In the genomic region with DNA sequence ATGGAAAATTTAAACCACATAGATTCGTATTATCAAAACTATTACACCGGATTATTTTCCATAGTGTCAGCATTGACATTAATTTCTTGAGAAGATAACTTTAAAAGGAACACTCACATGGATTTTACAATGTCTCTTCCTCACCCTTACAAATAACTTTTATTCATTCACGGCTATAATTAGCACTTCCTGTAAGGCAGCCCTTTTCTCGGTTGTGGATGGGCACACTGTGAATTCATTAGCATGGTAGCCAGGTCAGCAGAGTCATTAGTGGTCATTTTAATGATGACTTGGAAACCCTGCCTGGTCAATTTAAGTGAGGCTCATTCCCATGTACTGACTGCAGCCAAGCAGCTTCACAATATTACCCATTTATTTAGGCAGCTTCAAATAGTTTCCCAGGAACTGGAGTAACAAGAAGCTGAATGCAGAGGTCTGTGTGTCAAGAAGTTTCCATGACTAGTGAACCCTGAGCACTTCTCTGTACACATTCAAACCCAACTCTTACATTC, we compare ENCODE assay signal across 24 cellular contexts.
DNase-seq lines count a peak whose midpoint lies in the region; ATAC-seq, FAIRE-seq and TF ChIP-seq lines count a peak whose summit lies in the region.
"Had no signal": no experiment of that assay in that cellular context is flagged by ENCODE, and none has a peak within 500 bp of the region (broad histone marks: within the 10 kb centered on the region; RNA-seq: fewer than 3 reads in every experiment).

No MANE protein-coding gene starts in this region.

- no peak for ATAC-seq in GM21390 (IDR thresholded peaks at IDR 0.05; ENCODE audit: unreplicated experiment)
- ATAC-seq in heart left ventricle, result no peak
- ATAC-seq: activated CD8-positive, alpha-beta T cell treated with anti-CD3 and anti-CD28 coated beads, Interleukin-2, amount 10 ng/mL, durations not matched to agents 7 days and 5 days; body of pancreas; natural killer cell treated with Interleukin-12 subunit alpha and Interleukin-12 subunit beta and Interleukin-15 and Interleukin-18, amount 100 ng/mL, for 72 hours; right cardiac atrium had no signal

- H3K27ac ChIP-seq in SK-N-MC (peak overlapping the region; percentile 21; the same call in 1 of the 2 replicates), keratinocyte (ENCODE audit: control insufficient read depth, insufficient read depth, low read length) (no peak overlapping the region), coronary artery (no peak overlapping the region), tibial artery (peak overlapping the region in 1 of 2 donors; percentile 5), heart left ventricle (no peak overlapping the region)
- H3K27ac ChIP-seq: body of pancreas, ovary had no signal

- H3K9ac ChIP-seq in SK-N-MC (ENCODE audit: insufficient read length) (no peak overlapping the region), keratinocyte (ENCODE audit: control insufficient read depth, extremely low read depth, insufficient read depth, low read length) (no peak overlapping the region)

- FAIRE-seq in H54 (lab: Jason Lieb, UNC) (peak; percentile 71), keratinocyte (lab: Jason Lieb, UNC) (peak; percentile 34)
- FAIRE-seq: D721Med, frontal cortex had no signal

- no peak for TF ChIP-seq POLR2A in H54 (IDR thresholded peaks at IDR 0.05; ENCODE audit: low read depth, low read length)
- no peak for TF ChIP-seq POLR2A in heart left ventricle (IDR thresholded peaks at IDR 0.05)

- H3K4me3 ChIP-seq in SK-N-MC (no peak overlapping the region), keratinocyte (ENCODE audit: control insufficient read depth in 2 of 3, extremely low read depth in 1 of 3, insufficient read depth in 2 of 3, low read depth in 1 of 3, low read length in 3 of 3) (no peak overlapping the region), coronary artery (no peak overlapping the region), tibial artery (no peak overlapping the region), heart left ventricle (no peak overlapping the region)
- H3K4me3 ChIP-seq: body of pancreas, ovary, thyroid gland had no signal

- no peaks in the 10 kb centered on the region for H4K20me1 ChIP-seq in keratinocyte (ENCODE audit: control insufficient read depth, extremely low read depth, insufficient read depth, low read length)

- DNase-seq in COLO829 (ENCODE audit: low spot score) (peak; percentile 35), H54 (ENCODE audit: insufficient read length, low spot score) (no peak), SK-N-MC (ENCODE audit: low read depth, low spot score) (no peak), keratinocyte (ENCODE audit: low read depth, low spot score) (no peak), coronary artery (ENCODE audit: low spot score) (no peak), tibial artery (no peak), heart left ventricle (no peak)
- DNase-seq: activated CD4-positive, alpha-beta T cell treated with anti-CD3 and anti-CD28 coated beads for 1 hour; activated CD8-positive, alpha-beta T cell treated with anti-CD3 and anti-CD28 coated beads, Interleukin-2, amount 10 ng/mL, durations not matched to agents 7 days and 5 days; activated effector memory CD4-positive, alpha-beta T cell treated with Interleukin-2 at 50 U/mL for 16 hours; activated naive CD8-positive, alpha-beta T cell treated with anti-CD3 and anti-CD28 coated beads, Interleukin-2, amount 10 ng/mL, durations not matched to agents 7 days and 5 days; activated T-cell treated with anti-CD3 and anti-CD28 coated beads for 4 hours; body of pancreas; effector CD8-positive, alpha-beta T cell; H9; NCI-H226; ovary; right cardiac atrium; SHP77; thyroid gland had no signal

- dilution Hi-C loops in keratinocyte (cut with MboI; ENCODE audit: extremely low pct_ligation_motif_present, low sequenced_read_pairs), result no loop called here

- H3K4me2 ChIP-seq in keratinocyte (ENCODE audit: control insufficient read depth, extremely low read depth, insufficient read depth, low read depth, low read length), result no peak overlapping the region

- no peak for TF ChIP-seq CTCF in keratinocyte (optimal IDR thresholded peaks at IDR 0.05 in 1 of 3, IDR thresholded peaks at IDR 0.05 in 1 of 3, conservative IDR thresholded peaks at IDR 0.05 in 1 of 3; ENCODE audit: extremely low read depth in 1 of 3, insufficient read depth in 2 of 3, low read length in 3 of 3)
- TF ChIP-seq CTCF in coronary artery (IDR thresholded peaks at IDR 0.05), result no peak
- no peak for TF ChIP-seq CTCF in tibial artery (IDR thresholded peaks at IDR 0.05)
- TF ChIP-seq CTCF in heart left ventricle (IDR thresholded peaks at IDR 0.05), result no peak

- no peaks in the 10 kb centered on the region for H3K79me2 ChIP-seq in keratinocyte (ENCODE audit: control insufficient read depth, insufficient read depth, low read length)

- no peaks in the 10 kb centered on the region for H3K4me1 ChIP-seq in keratinocyte (ENCODE audit: control insufficient read depth, extremely low read depth, insufficient read depth, low read length)
- peaks cover 0 to 25% (median 6%) of the 10 kb centered on the region in 4 donors for H3K4me1 ChIP-seq in tibial artery
- no peaks in the 10 kb centered on the region for H3K4me1 ChIP-seq in heart left ventricle
- H3K4me1 ChIP-seq: body of pancreas had no signal

- intact Hi-C loops in tibial artery (cut with DNase I; ENCODE audit: low total_unique reads) (no loop called here), heart left ventricle (cut with DNase I) (no loop called here)

- H3K9me3 ChIP-seq in SK-N-MC (ENCODE audit: low read depth, low read length) (no peaks in the 10 kb centered on the region), keratinocyte (ENCODE audit: control insufficient read depth, low read depth, low read length) (no peaks in the 10 kb centered on the region), tibial artery (no peaks in the 10 kb centered on the region), heart left ventricle (peaks cover 0 to 11% (median 0%) of the 10 kb centered on the region in 12 donors)
- H3K9me3 ChIP-seq: body of pancreas, ovary, thyroid gland had no signal

- H2AFZ ChIP-seq in keratinocyte (ENCODE audit: control insufficient read depth, low read length), result no peak overlapping the region

- H3K27me3 ChIP-seq in keratinocyte (ENCODE audit: control insufficient read depth, extremely low read depth, insufficient read depth, low read length) (no peaks in the 10 kb centered on the region), tibial artery (no peaks in the 10 kb centered on the region), heart left ventricle (no peaks in the 10 kb centered on the region)
- H3K27me3 ChIP-seq: body of pancreas, ovary, thyroid gland had no signal

- H3K9me1 ChIP-seq in keratinocyte (ENCODE audit: control insufficient read depth, extremely low read depth, insufficient read depth, low read length), result no peaks in the 10 kb centered on the region

- H3K36me3 ChIP-seq in SK-N-MC (ENCODE audit: insufficient read depth, low read length), result no peaks in the 10 kb centered on the region
- H3K36me3 ChIP-seq in keratinocyte (ENCODE audit: control insufficient read depth in 2 of 2, extremely low read depth in 1 of 2, insufficient read depth in 2 of 2, low read length in 2 of 2), result no peaks in the 10 kb centered on the region
- no peaks in the 10 kb centered on the region for H3K36me3 ChIP-seq in tibial artery
- H3K36me3 ChIP-seq in heart left ventricle, result no peaks in the 10 kb centered on the region
- H3K36me3 ChIP-seq: ovary, thyroid gland had no signal

- 45 to 52% (median 49%) methylated on average over 4 of the region's 4 CpGs for WGBS in heart left ventricle, 4 donors
